13 cellular contexts compared by ENCODE assay signal in the genomic region with DNA sequence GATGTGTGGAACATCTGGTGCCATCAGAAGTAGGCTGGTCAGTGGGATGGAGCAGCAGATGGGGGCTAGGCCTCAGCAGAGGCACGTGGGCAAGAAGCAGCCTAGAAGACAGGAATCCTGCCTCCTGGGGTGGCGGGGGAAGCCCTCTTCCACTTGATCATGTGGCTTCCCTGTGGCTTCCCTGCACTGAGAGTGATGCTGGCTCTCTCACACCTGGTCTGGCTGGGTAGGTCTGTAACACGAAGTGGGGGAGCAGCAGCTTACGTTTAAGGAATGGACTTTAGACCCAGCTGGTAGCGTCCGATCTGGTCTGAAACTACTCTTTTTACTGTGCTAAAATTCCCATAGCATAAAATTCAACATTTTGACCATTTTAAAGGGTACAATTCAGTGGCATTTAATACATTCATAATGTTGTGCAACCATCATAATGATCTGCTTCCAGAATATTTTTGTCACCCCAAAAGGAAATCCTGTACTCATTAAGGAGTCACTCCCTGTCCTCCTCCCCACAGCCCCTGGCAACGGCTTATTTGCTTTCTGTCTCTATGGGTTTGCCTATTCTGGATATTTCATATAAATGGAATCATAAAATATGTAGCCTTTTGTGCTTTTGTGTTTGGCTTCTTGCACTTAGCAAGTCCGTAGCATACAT. TPM values are rescaled to one million over a fixed set of nuclear protein-coding genes. Genes with fewer than 3 reads are reported as not detected.
DNase-seq lines count a peak whose midpoint lies in the region; ATAC-seq, FAIRE-seq and TF ChIP-seq lines count a peak whose summit lies in the region.
"Had no signal": no experiment of that assay in that cellular context is flagged by ENCODE, and none has a peak within 500 bp of the region (broad histone marks: within the 10 kb centered on the region; RNA-seq: fewer than 3 reads in every experiment).

No MANE protein-coding gene starts in this region.

- no peak for TF ChIP-seq POLR2A in GM12891 (IDR thresholded peaks at IDR 0.05; ENCODE audit: low read depth, low read length)

- H3K27me3 ChIP-seq in dorsolateral prefrontal cortex, result peaks cover 0 to 14% (median 0%) of the 10 kb centered on the region in 45 donors
- H3K27me3 ChIP-seq: BLaER1 treated with 17β-estradiol and CSF1 and Interleukin-3, amounts not matched to agents 10 nM and 100 nM; body of pancreas had no signal

- no peak for DNase-seq in GM12891 (ENCODE audit: insufficient read length, low spot score)
- no peak for DNase-seq in dorsolateral prefrontal cortex
- DNase-seq in AG20443 (ENCODE audit: low spot score), result no peak
- no peak for DNase-seq in retina
- no peak for DNase-seq in SW 1271 (lab: John Stamatoyannopoulos, UW)
- DNase-seq in HPDE6-E6E7 (ENCODE audit: extremely low spot score), result no peak
- DNase-seq: activated CD4-positive, alpha-beta T cell treated with anti-CD3 and anti-CD28 coated beads for 48 hours; mesenchymal stem cell had no signal

- no peak for TF ChIP-seq CTCF in dorsolateral prefrontal cortex (IDR thresholded peaks at IDR 0.05 in 54 of 56, conservative IDR thresholded peaks at IDR 0.05 in 2 of 56; ENCODE audit: low read depth in 1 of 56, partially characterized antibody in 56 of 56)

- intact Hi-C loops in dorsolateral prefrontal cortex (cut with DNase I), result no loop called here

- no peak overlapping the region for H3K4me3 ChIP-seq in dorsolateral prefrontal cortex
- H3K4me3 ChIP-seq: BLaER1 treated with 17β-estradiol and CSF1 and Interleukin-3, amounts not matched to agents 10 nM and 100 nM; body of pancreas had no signal

- peak overlapping the region in 38 of 59 donors; percentile 9 to 88 (median 58) for H3K27ac ChIP-seq in dorsolateral prefrontal cortex
- H3K27ac ChIP-seq: BLaER1 treated with 17β-estradiol and CSF1 and Interleukin-3, amounts not matched to agents 10 nM and 100 nM; body of pancreas had no signal

- peak; percentile 36 for ATAC-seq in GM19463 (IDR thresholded peaks at IDR 0.05; ENCODE audit: unreplicated experiment)
- ATAC-seq in HG03066 (IDR thresholded peaks at IDR 0.05; ENCODE audit: low read depth, unreplicated experiment), result peak; percentile 28
- ATAC-seq: body of pancreas had no signal

- peak; percentile 92 for FAIRE-seq in GM12891 (lab: Jason Lieb, UNC)

TF ChIP-seq in GM12891, 5 proteins besides CTCF, POLR2A, EP300 and RAD21:
- TF ChIP-seq TAF1 (IDR thresholded peaks at IDR 0.05; ENCODE audit: low read depth, low read length), result no peak
- TF ChIP-seq SPI1 (IDR thresholded peaks at IDR 0.05; ENCODE audit: low read depth, low read length), result peak; percentile 73
TF ChIP-seq in GM12891: peak in this region for 1.

RNA-seq across cellular contexts. Expression of a gene that starts 21.7 kb away (rescaled TPM):
- not detected for polyA plus RNA-seq in GM12891 (2012; ENCODE audit: low read depth, missing spikeins)
- 100 to 1,000 TPM in 82 of 120 experiments, 10 to 100 TPM in 38; 31.1 to 171 (median 113) TPM for total RNA-seq in dorsolateral prefrontal cortex
- total RNA-seq: MCF 10A had no signal

RNA-seq across cellular contexts. Expression of a gene that starts 43.9 kb away (rescaled TPM):
- 0.27 TPM for polyA plus RNA-seq in GM12891 (2012; ENCODE audit: low read depth, missing spikeins)
- total RNA-seq in dorsolateral prefrontal cortex, result 1 to 10 TPM in 106 of 120 experiments, under 1 TPM in 14; 0.46 to 6.3 (median 2.3) TPM
- total RNA-seq: body of pancreas, MCF 10A had no signal
